Comparison of ENCODE assay signal across 22 cellular contexts in the genomic region with DNA sequence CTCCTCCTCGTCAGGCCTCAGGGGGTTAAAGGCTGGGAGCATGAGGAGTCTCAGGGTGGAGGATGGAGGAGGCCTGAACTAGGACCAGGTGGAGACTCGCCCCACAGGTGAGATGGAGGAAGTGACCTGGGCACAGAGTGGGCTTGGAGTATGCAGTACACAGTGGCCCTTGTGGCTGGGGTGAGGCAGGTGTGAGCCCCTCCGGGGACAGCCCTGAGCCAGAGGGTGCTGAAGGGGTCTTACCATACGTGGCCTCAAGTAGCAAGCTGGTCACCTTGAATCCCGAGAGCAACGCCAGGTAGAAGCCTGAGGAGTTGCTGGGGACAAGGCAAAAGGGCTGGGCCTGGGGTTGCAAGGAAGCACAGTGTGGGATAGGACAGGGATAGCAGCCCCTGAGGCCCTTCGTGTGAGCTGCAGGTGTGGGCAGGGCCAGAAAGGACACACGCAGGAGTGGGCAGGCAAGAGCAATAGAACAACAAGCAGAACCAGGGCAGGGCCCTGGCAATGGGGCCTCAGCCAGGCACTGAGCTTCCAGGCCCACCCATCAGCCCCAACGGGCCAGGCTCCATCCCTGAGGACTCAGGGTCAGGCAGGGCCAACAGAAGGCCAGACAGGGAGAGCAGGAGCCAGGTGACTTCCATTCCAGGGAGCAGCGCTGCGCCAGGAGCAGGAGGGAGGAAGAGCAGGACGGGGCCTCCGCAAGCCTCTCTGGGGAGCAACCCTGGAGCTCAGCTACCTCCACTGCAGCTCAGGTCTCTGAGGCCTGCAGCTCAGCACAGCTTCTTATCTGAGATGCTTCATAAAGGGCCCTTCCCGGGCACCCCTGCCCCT.
A peak's percentile ranks its signal among the peaks of the same experiment; 100 is the strongest.
DNase-seq lines count a peak whose midpoint lies in the region; ATAC-seq and TF ChIP-seq lines count a peak whose summit lies in the region.
"Had no signal": no experiment of that assay in that cellular context is flagged by ENCODE, and none has a peak within 500 bp of the region (broad histone marks: within the 10 kb centered on the region; RNA-seq: fewer than 3 reads in every experiment).

No MANE protein-coding gene starts in this region.

- no peaks in the 10 kb centered on the region for H3K9me3 Mint-ChIP-seq in activated naive CD4-positive, alpha-beta T cell treated with anti-CD3 and anti-CD28 coated beads, Interleukin-2, amount 50 U/mL, for 24 hours
- H3K9me3 Mint-ChIP-seq: activated T-cell treated with anti-CD3 and anti-CD28 coated beads, Interleukin-2, amount 50 U/mL, for 72 hours; stimulated activated naive CD8-positive, alpha-beta T cell treated with anti-CD3 and anti-CD28 coated beads, Interleukin-15, Interleukin-2, amounts not matched to agents 100 ng/mL and 50 ng/mL, for 24 hours had no signal

- no peak for TF ChIP-seq EP300 in upper lobe of left lung (IDR thresholded peaks at IDR 0.05)

- H3K27me3 ChIP-seq in left lung = peaks cover 0 to 54% of the 10 kb centered on the region in 2 donors
- no peaks in the 10 kb centered on the region for H3K27me3 ChIP-seq in upper lobe of left lung

- H3K4me3 ChIP-seq in left lung = no peak overlapping the region
- H3K4me3 ChIP-seq in upper lobe of left lung = no peak overlapping the region
- H3K4me3 ChIP-seq: HAP-1 had no signal

- H3K4me1 ChIP-seq in left lung (no peaks in the 10 kb centered on the region), upper lobe of left lung (peaks cover 0 to 2% (median 0%) of the 10 kb centered on the region in 4 donors)
- H3K4me1 ChIP-seq: HAP-1 had no signal

- peak overlapping the region; percentile 42 for H3K27ac ChIP-seq in KOPT-K1 (ENCODE audit: low read depth, low read length, poor library complexity, severe bottlenecking)
- no peak overlapping the region for H3K27ac ChIP-seq in left lung
- no peak overlapping the region for H3K27ac ChIP-seq in upper lobe of left lung
- H3K27ac ChIP-seq: HL-60 had no signal

- no peaks in the 10 kb centered on the region for H3K9me3 ChIP-seq in KOPT-K1 (ENCODE audit: insufficient read depth, low read length, poor library complexity, severe bottlenecking)
- H3K9me3 ChIP-seq in left lung = no peaks in the 10 kb centered on the region
- H3K9me3 ChIP-seq in upper lobe of left lung = no peaks in the 10 kb centered on the region
- H3K9me3 ChIP-seq: HAP-1 had no signal

- H3K27ac Mint-ChIP-seq in activated naive CD4-positive, alpha-beta T cell treated with anti-CD3 and anti-CD28 coated beads, Interleukin-2, amount 50 U/mL, for 24 hours = no peak overlapping the region
- H3K27ac Mint-ChIP-seq: activated T-cell treated with anti-CD3 and anti-CD28 coated beads, Interleukin-2, amount 50 U/mL, for 72 hours; stimulated activated naive CD8-positive, alpha-beta T cell treated with anti-CD3 and anti-CD28 coated beads, Interleukin-15, Interleukin-2, amounts not matched to agents 100 ng/mL and 50 ng/mL, for 24 hours had no signal

- TF ChIP-seq CTCF in left lung (IDR thresholded peaks at IDR 0.05) (no peak), upper lobe of left lung (IDR thresholded peaks at IDR 0.05) (no peak)

- H3K36me3 ChIP-seq in KOPT-K1 (ENCODE audit: insufficient read depth, low read length) (no peaks in the 10 kb centered on the region), left lung (no peaks in the 10 kb centered on the region), upper lobe of left lung (no peaks in the 10 kb centered on the region)
- H3K36me3 ChIP-seq: HAP-1 had no signal

- peaks cover 9% of the 10 kb centered on the region for H3K4me1 Mint-ChIP-seq in activated naive CD4-positive, alpha-beta T cell treated with anti-CD3 and anti-CD28 coated beads, Interleukin-2, amount 50 U/mL, for 24 hours

- no peak for TF ChIP-seq POLR2A in upper lobe of left lung (IDR thresholded peaks at IDR 0.05)

- H3K36me3 Mint-ChIP-seq in activated naive CD4-positive, alpha-beta T cell treated with anti-CD3 and anti-CD28 coated beads, Interleukin-2, amount 50 U/mL, for 24 hours = no peaks in the 10 kb centered on the region

- peak overlapping the region; percentile 30 for H3K4me3 Mint-ChIP-seq in activated naive CD4-positive, alpha-beta T cell treated with anti-CD3 and anti-CD28 coated beads, Interleukin-2, amount 50 U/mL, for 24 hours
- H3K4me3 Mint-ChIP-seq: activated T-cell treated with anti-CD3 and anti-CD28 coated beads, Interleukin-2, amount 50 U/mL, for 72 hours; stimulated activated naive CD8-positive, alpha-beta T cell treated with anti-CD3 and anti-CD28 coated beads, Interleukin-15, Interleukin-2, amounts not matched to agents 100 ng/mL and 50 ng/mL, for 24 hours had no signal

- no peaks in the 10 kb centered on the region for H3K27me3 Mint-ChIP-seq in activated naive CD4-positive, alpha-beta T cell treated with anti-CD3 and anti-CD28 coated beads, Interleukin-2, amount 50 U/mL, for 24 hours
- H3K27me3 Mint-ChIP-seq: stimulated activated naive CD8-positive, alpha-beta T cell treated with anti-CD3 and anti-CD28 coated beads, Interleukin-15, Interleukin-2, amounts not matched to agents 100 ng/mL and 50 ng/mL, for 24 hours had no signal

- 75 to 84% methylated on average over 7 to 14 of the region's 14 CpGs for WGBS in upper lobe of left lung, 2 donors

- intact Hi-C loops in left lung (cut with DNase I) = no loop called here

- no peak for DNase-seq in activated naive CD4-positive, alpha-beta T cell treated with Interleukin-2 at 50 U/mL for 16 hours
- DNase-seq in left lung (peak in 1 of 2 donors; percentile 50), upper lobe of left lung (no peak), NCI-H2196 (lab: John Stamatoyannopoulos, UW; ENCODE audit: unreplicated experiment) (no peak), activated gamma-delta T cell treated with Interleukin-2 at 50 U/mL for 16 hours (no peak)
- DNase-seq: activated CD4-positive, alpha-beta T cell treated with anti-CD3 and anti-CD28 coated beads for 4 hours; activated T-cell treated with anti-CD3 and anti-CD28 coated beads, Interleukin-2, amount 50 U/mL, for 72 hours; Calu3; DMS79 treated with DMSO at 0.1 percent for 48 hours; glutamatergic neuron; Kasumi-1; left ventricle myocardium superior; NCI-H146; NCI-H446 treated with DMSO at 0.1 percent for 48 hours; occipital lobe had no signal

- ATAC-seq in left lung (peak; percentile 38), upper lobe of left lung (ENCODE audit: low FRiP score in 2 of 2) (peak; percentile 4 to 32), HG03354 (IDR thresholded peaks at IDR 0.05; ENCODE audit: poor library complexity, severe bottlenecking, unreplicated experiment) (no peak)
- ATAC-seq: activated T-cell treated with anti-CD3 and anti-CD28 coated beads, Interleukin-2, amount 50 U/mL, for 72 hours; left ventricle myocardium superior; SK-N-SH treated with all-trans-retinoic acid at 6 μM for 48 hours had no signal
